Comparison of ENCODE assay signal across 18 cellular contexts in the genomic region with DNA sequence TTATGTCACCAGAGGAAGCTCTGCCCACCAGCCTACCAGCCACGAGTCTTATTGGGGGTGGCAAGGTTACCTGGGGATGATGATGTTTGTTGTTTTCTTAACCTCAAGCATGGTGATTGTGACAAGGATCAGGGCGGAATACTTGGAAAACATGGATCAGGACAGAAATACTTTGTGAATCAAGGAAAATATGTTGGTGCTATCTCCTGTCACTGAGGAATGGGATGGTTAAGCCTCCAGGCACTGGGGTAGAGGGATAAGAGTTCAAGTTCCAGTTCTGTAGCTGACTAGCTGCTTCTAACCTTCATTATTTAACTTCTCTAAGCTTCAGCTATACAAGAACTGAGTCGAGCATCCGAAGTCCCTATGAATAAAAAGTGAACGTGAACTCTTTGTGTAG.
DNase-seq lines count a peak whose midpoint lies in the region; ATAC-seq and TF ChIP-seq lines count a peak whose summit lies in the region.
"Had no signal": no experiment of that assay in that cellular context is flagged by ENCODE, and none has a peak within 500 bp of the region (broad histone marks: within the 10 kb centered on the region; RNA-seq: fewer than 3 reads in every experiment).

No MANE protein-coding gene starts in this region.

- POLR2A ChIA-PET in PC-9 (lab: Charles Lee; ENCODE audit: unreplicated experiment), result no interaction called here

- no peaks in the 10 kb centered on the region for H3K9me2 ChIP-seq in PC-9 (ENCODE audit: insufficient read depth)

- H3K4me1 ChIP-seq in PC-9 (replicated peaks; ENCODE audit: insufficient read depth), result peaks cover 44% of the 10 kb centered on the region
- H3K4me1 ChIP-seq: A549 had no signal

- no peak for ATAC-seq in esophagus mucosa
- ATAC-seq: A549 had no signal

- no peak overlapping the region for H3K4me3 ChIP-seq in PC-9
- no peak overlapping the region for H3K4me3 ChIP-seq in skin epidermis
- H3K4me3 ChIP-seq: A549 had no signal

- intact Hi-C loops in CD14-positive monocyte (cut with micrococcal nuclease), result loop anchor here (5.0 to 10.0 kb wide), 6 partner anchors 38 to 142 kb away; no protein-coding TSS in a partner anchor
- intact Hi-C loops in PC-9 (cut with micrococcal nuclease; ENCODE audit: unreplicated experiment), result loop anchor here (10.0 kb wide), 1 partner anchor 134 kb away; no protein-coding TSS in a partner anchor

- H3F3A ChIP-seq in PC-9 (ENCODE audit: insufficient read depth, low read depth), result peaks cover 19% of the 10 kb centered on the region

- no peak overlapping the region for H3K27ac ChIP-seq in PC-9
- H3K27ac ChIP-seq in layer of hippocampus (ENCODE audit: low read depth, low read length), result peak overlapping the region; percentile 95
- peak overlapping the region in 13 of 21 experiments; percentile 2 to 84 (median 62) for H3K27ac ChIP-seq in skin epidermis
- H3K27ac ChIP-seq: A549 had no signal

- H3K4me3 Mint-ChIP-seq in CD14-positive monocyte, result peak overlapping the region; percentile 70 to 82
- H3K4me3 Mint-ChIP-seq in glutamatergic neuron (ENCODE audit: unreplicated experiment), result no peak overlapping the region
- no peak overlapping the region for H3K4me3 Mint-ChIP-seq in activated naive CD4-positive, alpha-beta T cell treated with anti-CD3 and anti-CD28 coated beads, Interleukin-2, amount 10 ng/mL, durations not matched to agents 7 days and 5 days
- H3K4me3 Mint-ChIP-seq: CD4-positive, alpha-beta T cell had no signal

- peak overlapping the region; percentile 43; the same call in 1 of the 2 replicates for H2AFZ ChIP-seq in PC-9

- no peaks in the 10 kb centered on the region for H3K36me3 ChIP-seq in PC-9 (ENCODE audit: low read depth)

- no peaks in the 10 kb centered on the region for H3K27me3 ChIP-seq in PC-9 (ENCODE audit: insufficient read depth, low read depth)
- H3K27me3 ChIP-seq in layer of hippocampus (ENCODE audit: control insufficient read depth, insufficient read depth, low read length), result no peaks in the 10 kb centered on the region

- peaks cover 2 to 11% (median 6%) of the 10 kb centered on the region in 3 donors for H3K27me3 Mint-ChIP-seq in CD14-positive monocyte (ENCODE audit: low read depth in 3 of 3)
- H3K27me3 Mint-ChIP-seq in glutamatergic neuron (ENCODE audit: unreplicated experiment), result peaks cover 3% of the 10 kb centered on the region
- peaks cover 14% of the 10 kb centered on the region for H3K27me3 Mint-ChIP-seq in activated naive CD4-positive, alpha-beta T cell treated with anti-CD3 and anti-CD28 coated beads, Interleukin-2, amount 10 ng/mL, durations not matched to agents 7 days and 5 days
- H3K27me3 Mint-ChIP-seq: CD4-positive, alpha-beta T cell had no signal

- no peaks in the 10 kb centered on the region for H3K9me3 ChIP-seq in PC-9 (ENCODE audit: insufficient read depth, low read depth)
- H3K9me3 ChIP-seq: A549 had no signal

- no peaks in the 10 kb centered on the region for H4K20me1 ChIP-seq in PC-9 (ENCODE audit: insufficient read depth)

- peak overlapping the region; percentile 99 to 100 (median 99) for H3K27ac Mint-ChIP-seq in CD14-positive monocyte
- no peak overlapping the region for H3K27ac Mint-ChIP-seq in glutamatergic neuron (ENCODE audit: unreplicated experiment)
- H3K27ac Mint-ChIP-seq in activated naive CD4-positive, alpha-beta T cell treated with anti-CD3 and anti-CD28 coated beads, Interleukin-2, amount 10 ng/mL, durations not matched to agents 7 days and 5 days, result no peak overlapping the region
- H3K27ac Mint-ChIP-seq: CD4-positive, alpha-beta T cell had no signal

- TF ChIP-seq CTCF in CD14-positive monocyte (IDR thresholded peaks at IDR 0.05) (no peak), PC-9 (conservative IDR thresholded peaks at IDR 0.05) (no peak), glutamatergic neuron (IDR thresholded peaks at IDR 0.05; ENCODE audit: partially characterized antibody, unreplicated experiment) (no peak)

- H3K79me2 ChIP-seq in PC-9 (ENCODE audit: low read depth), result no peaks in the 10 kb centered on the region

- H3K4me1 Mint-ChIP-seq in CD14-positive monocyte (peaks cover 42% of the 10 kb centered on the region), glutamatergic neuron (ENCODE audit: low read depth, unreplicated experiment) (no peaks in the 10 kb centered on the region)
- H3K4me1 Mint-ChIP-seq in activated naive CD4-positive, alpha-beta T cell treated with anti-CD3 and anti-CD28 coated beads, Interleukin-2, amount 10 ng/mL, durations not matched to agents 7 days and 5 days, result no peaks in the 10 kb centered on the region

- H3K4me2 ChIP-seq in PC-9, result peak overlapping the region; percentile 36
- H3K4me2 ChIP-seq: A549 had no signal

- peaks cover 0 to 2% (median 0%) of the 10 kb centered on the region in 7 donors for H3K9me3 Mint-ChIP-seq in CD14-positive monocyte
- no peaks in the 10 kb centered on the region for H3K9me3 Mint-ChIP-seq in glutamatergic neuron (ENCODE audit: unreplicated experiment)
- no peaks in the 10 kb centered on the region for H3K9me3 Mint-ChIP-seq in activated naive CD4-positive, alpha-beta T cell treated with anti-CD3 and anti-CD28 coated beads, Interleukin-2, amount 10 ng/mL, durations not matched to agents 7 days and 5 days
- H3K9me3 Mint-ChIP-seq: CD4-positive, alpha-beta T cell; HFFc6 had no signal

- DNase-seq in CD14-positive monocyte (ENCODE audit: low spot score) (no peak), PC-9 (no peak), glutamatergic neuron (no peak), cortex of kidney (lab: John Stamatoyannopoulos, UW) (no peak)
- no peak for DNase-seq in activated naive CD4-positive, alpha-beta T cell treated with anti-CD3 and anti-CD28 coated beads, Interleukin-2, amount 10 ng/mL, durations not matched to agents 7 days and 5 days
- DNase-seq: CD4-positive, alpha-beta T cell; DMS79 treated with DMSO at 0.1 percent for 48 hours; HFFc6; KG1; NCI-H1092 treated with DMSO at 0.1 percent for 48 hours; NCI-H1694; NCI-H2107; NCI-H345; NCI-H526 treated with DMSO at 0.1 percent for 48 hours had no signal

- CTCF ChIA-PET in PC-9 (lab: Charles Lee), result no interaction called here
- CTCF ChIA-PET in activated naive CD4-positive, alpha-beta T cell treated with anti-CD3 and anti-CD28 coated beads, Interleukin-2, amount 10 ng/mL, durations not matched to agents 7 days and 5 days (lab: Charles Lee), result no interaction called here

- H3K36me3 Mint-ChIP-seq in CD14-positive monocyte, result peaks cover 0 to 6% of the 10 kb centered on the region in 2 donors
- H3K36me3 Mint-ChIP-seq in glutamatergic neuron (ENCODE audit: unreplicated experiment), result no peaks in the 10 kb centered on the region
- H3K36me3 Mint-ChIP-seq in activated naive CD4-positive, alpha-beta T cell treated with anti-CD3 and anti-CD28 coated beads, Interleukin-2, amount 10 ng/mL, durations not matched to agents 7 days and 5 days, result no peaks in the 10 kb centered on the region

- BruUV-seq in PC-9 (replicated peaks; lab: Mats Ljungman, UMichigan), result no TSS peak

Comparison
In these comparisons a context has a peak if more than half of its experiments do, and no peak if none do; other contexts are left out.
1. H3K27ac Mint-ChIP-seq: peak in CD14-positive monocyte (7 of 7); none in glutamatergic neuron (single experiment) and activated naive CD4-positive, alpha-beta T cell treated with anti-CD3 and anti-CD28 coated beads, Interleukin-2, amount 10 ng/mL, durations not matched to agents 7 days and 5 days (single experiment).
2. H3K4me3 Mint-ChIP-seq: peak in CD14-positive monocyte (2 of 2); none in glutamatergic neuron (single experiment) and activated naive CD4-positive, alpha-beta T cell treated with anti-CD3 and anti-CD28 coated beads, Interleukin-2, amount 10 ng/mL, durations not matched to agents 7 days and 5 days (single experiment).